In genomic region chr1:32900956-32901822, GRCh38 we compare ENCODE assay signal across 7 cellular contexts. TPM values are rescaled to one million over a fixed set of nuclear protein-coding genes. Genes with fewer than 3 reads are reported as not detected.
DNase-seq lines count a peak whose midpoint lies in the region; ATAC-seq and TF ChIP-seq lines count a peak whose summit lies in the region.

Gene TMEM54, minus strand, starts transcription at chr1:32901389. Its CDS starts 151 bp downstream, at chr1:32901238.

- H3K9me3 ChIP-seq in liver (ENCODE audit: control insufficient read depth in 4 of 4, low read length in 3 of 4), result no peaks in the 10 kb centered on the region

- POLR2A ChIA-PET in GM10248 (lab: Yijun Ruan, JAX), result no interaction called here

- no peak within 1 kb of the TSS for H3K27ac Mint-ChIP-seq in chondrocyte (ENCODE audit: unreplicated experiment)

- H3K9me3 Mint-ChIP-seq in chondrocyte (ENCODE audit: low read depth), result no peaks in the 10 kb centered on the region

- peaks cover 4 to 16% (median 11%) of the 10 kb centered on the region in 4 donors for H3K4me1 ChIP-seq in liver (ENCODE audit: control insufficient read depth in 4 of 4, insufficient read depth in 4 of 4, low read length in 3 of 4)

- TF ChIP-seq CTCF in GM10248 (IDR thresholded peaks at IDR 0.05; ENCODE audit: control extremely low read depth, extremely low read depth, low read depth, missing control alignments) (peak; percentile 10), chondrocyte (IDR thresholded peaks at IDR 0.05) (no peak), liver (IDR thresholded peaks at IDR 0.05; ENCODE audit: low read depth, low read length, missing input control) (no peak), subcutaneous adipose tissue (IDR thresholded peaks at IDR 0.05; ENCODE audit: low read depth) (no peak)

- no peaks in the 10 kb centered on the region for H3K27me3 ChIP-seq in liver (ENCODE audit: control insufficient read depth in 4 of 4, insufficient read depth in 4 of 4, low read length in 3 of 4)

- no peak within 1 kb of the TSS for H3K9ac ChIP-seq in liver (ENCODE audit: low read depth in 1 of 2, low read length in 2 of 2)

- no peak within 1 kb of the TSS for H3K27ac ChIP-seq in liver (ENCODE audit: low read depth in 1 of 2, low read length in 2 of 2)

- no peaks in the 10 kb centered on the region for H3K36me3 Mint-ChIP-seq in chondrocyte (ENCODE audit: low read depth)

- no peaks in the 10 kb centered on the region for H3K36me3 ChIP-seq in liver (ENCODE audit: control insufficient read depth in 4 of 4, insufficient read depth in 3 of 4, low read depth in 1 of 4, low read length in 3 of 4)

- peaks cover 11% of the 10 kb centered on the region for H3K4me1 Mint-ChIP-seq in chondrocyte (ENCODE audit: low read depth)

- WGBS in liver, result 3% methylated on average over 92 of the region's 92 CpGs

- peak within 1 kb of the TSS; percentile 76 for H3K4me3 Mint-ChIP-seq in chondrocyte (ENCODE audit: unreplicated experiment)

- ATAC-seq in GM18867 (IDR thresholded peaks at IDR 0.05; ENCODE audit: unreplicated experiment), result no peak

- H3K4me3 ChIP-seq in liver (ENCODE audit: low read depth in 1 of 3, low read length in 3 of 3), result peak within 1 kb of the TSS; percentile 29 to 63 (median 53)

- H3K27me3 Mint-ChIP-seq in chondrocyte (ENCODE audit: low read depth), result no peaks in the 10 kb centered on the region

- DNase-seq in GM10248 (ENCODE audit: extremely low spot score) (peak; percentile 62), NCI-H2171 treated with DMSO at 0.1 percent for 48 hours (lab: John Stamatoyannopoulos, UW) (peak; percentile 22), chondrocyte (ENCODE audit: low spot score) (peak; percentile 85)
- DNase-seq in stimulated activated CD4-positive, alpha-beta T cell treated with anti-CD3 and anti-CD28 coated beads, Interleukin-4, amount 100 ng/mL, for 24 hours, result no peak

- CTCF ChIA-PET in GM10248 (lab: Yijun Ruan, JAX), result interaction anchor here (1.0 kb wide), 1 partner anchor 122 kb away, joined by 3 read pairs; no protein-coding TSS in a partner anchor

- TF ChIP-seq RAD21 in liver (IDR thresholded peaks at IDR 0.05), result no peak

TF ChIP-seq in liver, 16 proteins besides CTCF, POLR2A, EP300 and RAD21:
- TF ChIP-seq NR2F2 (IDR thresholded peaks at IDR 0.05) (no peak), TAF1 (conservative IDR thresholded peaks at IDR 0.05) (no peak), JUND (IDR thresholded peaks at IDR 0.05) (no peak), GABPA (IDR thresholded peaks at IDR 0.05 in 1 of 2, conservative IDR thresholded peaks at IDR 0.05 in 1 of 2) (no peak), YY1 (IDR thresholded peaks at IDR 0.05) (no peak), EGR1 (IDR thresholded peaks at IDR 0.05; ENCODE audit: low read depth in 2 of 2) (no peak), MAX (IDR thresholded peaks at IDR 0.05) (no peak), RXRA (IDR thresholded peaks at IDR 0.05) (no peak)
- TF ChIP-seq, protein P1, sequence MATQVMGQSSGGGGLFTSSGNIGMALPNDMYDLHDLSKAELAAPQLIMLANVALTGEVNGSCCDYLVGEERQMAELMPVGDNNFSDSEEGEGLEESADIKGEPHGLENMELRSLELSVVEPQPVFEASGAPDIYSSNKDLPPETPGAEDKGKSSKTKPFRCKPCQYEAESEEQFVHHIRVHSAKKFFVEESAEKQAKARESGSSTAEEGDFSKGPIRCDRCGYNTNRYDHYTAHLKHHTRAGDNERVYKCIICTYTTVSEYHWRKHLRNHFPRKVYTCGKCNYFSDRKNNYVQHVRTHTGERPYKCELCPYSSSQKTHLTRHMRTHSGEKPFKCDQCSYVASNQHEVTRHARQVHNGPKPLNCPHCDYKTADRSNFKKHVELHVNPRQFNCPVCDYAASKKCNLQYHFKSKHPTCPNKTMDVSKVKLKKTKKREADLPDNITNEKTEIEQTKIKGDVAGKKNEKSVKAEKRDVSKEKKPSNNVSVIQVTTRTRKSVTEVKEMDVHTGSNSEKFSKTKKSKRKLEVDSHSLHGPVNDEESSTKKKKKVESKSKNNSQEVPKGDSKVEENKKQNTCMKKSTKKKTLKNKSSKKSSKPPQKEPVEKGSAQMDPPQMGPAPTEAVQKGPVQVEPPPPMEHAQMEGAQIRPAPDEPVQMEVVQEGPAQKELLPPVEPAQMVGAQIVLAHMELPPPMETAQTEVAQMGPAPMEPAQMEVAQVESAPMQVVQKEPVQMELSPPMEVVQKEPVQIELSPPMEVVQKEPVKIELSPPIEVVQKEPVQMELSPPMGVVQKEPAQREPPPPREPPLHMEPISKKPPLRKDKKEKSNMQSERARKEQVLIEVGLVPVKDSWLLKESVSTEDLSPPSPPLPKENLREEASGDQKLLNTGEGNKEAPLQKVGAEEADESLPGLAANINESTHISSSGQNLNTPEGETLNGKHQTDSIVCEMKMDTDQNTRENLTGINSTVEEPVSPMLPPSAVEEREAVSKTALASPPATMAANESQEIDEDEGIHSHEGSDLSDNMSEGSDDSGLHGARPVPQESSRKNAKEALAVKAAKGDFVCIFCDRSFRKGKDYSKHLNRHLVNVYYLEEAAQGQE (IDR thresholded peaks at IDR 0.05), result no peak
- TF ChIP-seq, protein P2, sequence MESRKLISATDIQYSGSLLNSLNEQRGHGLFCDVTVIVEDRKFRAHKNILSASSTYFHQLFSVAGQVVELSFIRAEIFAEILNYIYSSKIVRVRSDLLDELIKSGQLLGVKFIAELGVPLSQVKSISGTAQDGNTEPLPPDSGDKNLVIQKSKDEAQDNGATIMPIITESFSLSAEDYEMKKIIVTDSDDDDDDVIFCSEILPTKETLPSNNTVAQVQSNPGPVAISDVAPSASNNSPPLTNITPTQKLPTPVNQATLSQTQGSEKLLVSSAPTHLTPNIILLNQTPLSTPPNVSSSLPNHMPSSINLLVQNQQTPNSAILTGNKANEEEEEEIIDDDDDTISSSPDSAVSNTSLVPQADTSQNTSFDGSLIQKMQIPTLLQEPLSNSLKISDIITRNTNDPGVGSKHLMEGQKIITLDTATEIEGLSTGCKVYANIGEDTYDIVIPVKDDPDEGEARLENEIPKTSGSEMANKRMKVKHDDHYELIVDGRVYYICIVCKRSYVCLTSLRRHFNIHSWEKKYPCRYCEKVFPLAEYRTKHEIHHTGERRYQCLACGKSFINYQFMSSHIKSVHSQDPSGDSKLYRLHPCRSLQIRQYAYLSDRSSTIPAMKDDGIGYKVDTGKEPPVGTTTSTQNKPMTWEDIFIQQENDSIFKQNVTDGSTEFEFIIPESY (IDR thresholded peaks at IDR 0.05), result no peak

RNA-seq across cellular contexts. Expression of gene TMEM54, which starts in this region (rescaled TPM):
- 14.6 to 23.7 TPM (median 21.1 TPM) in 3 replicates for total RNA-seq in chondrocyte
- total RNA-seq in liver, result 1 to 10 TPM in 1 of 2 donors, under 1 TPM in 1; 0.92 to 1.4 TPM
- 10 to 100 TPM in 1 of 2 donors, 1 to 10 TPM in 1; 3.8 to 10.9 TPM for polyA plus RNA-seq in liver
- 10 to 100 TPM; 14.7 to 36.7 (median 26.3) TPM for total RNA-seq in subcutaneous adipose tissue
